ENCODE assay signal across 9 cellular contexts in the genomic region with DNA sequence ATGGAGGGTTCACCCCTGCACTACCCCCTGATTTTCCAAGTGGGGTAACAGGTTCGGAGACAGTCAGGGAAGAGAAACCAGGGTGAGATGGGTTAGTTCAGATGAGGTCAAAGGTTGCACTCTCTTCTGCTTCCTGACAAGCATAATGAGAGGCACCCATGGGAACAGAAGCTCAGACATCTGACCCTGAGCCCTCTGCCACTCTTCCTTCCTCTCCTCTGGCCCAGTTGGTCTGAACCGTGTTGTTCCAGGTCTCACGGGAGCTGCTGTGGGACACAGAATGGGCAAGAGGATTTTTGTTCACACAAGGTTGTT. TPM values are rescaled to one million over a fixed set of nuclear protein-coding genes. Genes with fewer than 3 reads are reported as not detected.
DNase-seq lines count a peak whose midpoint lies in the region; ATAC-seq and TF ChIP-seq lines count a peak whose summit lies in the region.
"Had no signal": no experiment of that assay in that cellular context is flagged by ENCODE, and none has a peak within 500 bp of the region (broad histone marks: within the 10 kb centered on the region; RNA-seq: fewer than 3 reads in every experiment).

No MANE protein-coding gene starts in this region.

- H3K4me1 Mint-ChIP-seq in activated CD4-positive, alpha-beta T cell treated with anti-CD3 and anti-CD28 coated beads for 36 hours, result peaks cover 66% of the 10 kb centered on the region
- peaks cover 62% of the 10 kb centered on the region for H3K4me1 Mint-ChIP-seq in activated naive CD8-positive, alpha-beta T cell (ENCODE audit: low read depth)

- no peak for TF ChIP-seq RAD21 in liver (IDR thresholded peaks at IDR 0.05)

- no peak for ATAC-seq in activated CD4-positive, alpha-beta T cell treated with anti-CD3 and anti-CD28 coated beads for 36 hours
- ATAC-seq in thoracic aorta (ENCODE audit: insufficient number of reproducible peaks, low FRiP score, low read depth), result no peak
- ATAC-seq: GM23338 had no signal

- H3K9ac ChIP-seq in liver (ENCODE audit: low read depth in 1 of 2, low read length in 2 of 2), result peak overlapping the region; percentile 4 to 14

- no peak for DNase-seq in activated CD4-positive, alpha-beta T cell treated with anti-CD3 and anti-CD28 coated beads for 36 hours
- DNase-seq in activated CD4-positive, alpha-beta T cell treated with anti-CD3 and anti-CD28 coated beads for 4 hours, result no peak
- DNase-seq in thoracic aorta (ENCODE audit: low spot score) (no peak), NCI-H345 treated with DMSO at 0.1 percent for 48 hours (lab: John Stamatoyannopoulos, UW; ENCODE audit: unreplicated experiment) (no peak), HuH-7 (ENCODE audit: low spot score) (no peak), D341Med (ENCODE audit: low spot score) (no peak)

- H3K4me3 Mint-ChIP-seq in activated CD4-positive, alpha-beta T cell treated with anti-CD3 and anti-CD28 coated beads for 36 hours, result no peak overlapping the region
- H3K4me3 Mint-ChIP-seq in activated naive CD8-positive, alpha-beta T cell, result no peak overlapping the region
- H3K4me3 Mint-ChIP-seq: GM23338 had no signal

- H3K27ac Mint-ChIP-seq in activated CD4-positive, alpha-beta T cell treated with anti-CD3 and anti-CD28 coated beads for 36 hours, result peak overlapping the region; percentile 92
- peak overlapping the region; percentile 85 for H3K27ac Mint-ChIP-seq in activated naive CD8-positive, alpha-beta T cell

- H3K9me3 ChIP-seq in liver (ENCODE audit: control insufficient read depth in 4 of 4, low read length in 3 of 4) (no peaks in the 10 kb centered on the region), thoracic aorta (no peaks in the 10 kb centered on the region)

- H3K4me1 ChIP-seq in liver (ENCODE audit: control insufficient read depth in 4 of 4, insufficient read depth in 4 of 4, low read length in 3 of 4), result peaks cover 18 to 54% (median 48%) of the 10 kb centered on the region in 4 donors
- peaks cover 39 to 55% of the 10 kb centered on the region in 2 donors for H3K4me1 ChIP-seq in thoracic aorta (ENCODE audit: control insufficient read depth in 1 of 2, low read depth in 2 of 2)

- peak overlapping the region; percentile 91 for H3K27ac ChIP-seq in liver (ENCODE audit: low read depth in 1 of 2, low read length in 2 of 2)
- H3K27ac ChIP-seq in thoracic aorta, result peak overlapping the region; percentile 43 to 58

- CTCF ChIA-PET in activated CD4-positive, alpha-beta T cell treated with anti-CD3 and anti-CD28 coated beads for 36 hours (lab: Charles Lee), result interaction anchor here (0.6 to 4.9 kb wide), 4 partner anchors 8 to 1246 kb away, joined by 4 to 22 read pairs (median 4); no protein-coding TSS in a partner anchor

- H3K27me3 ChIP-seq in liver (ENCODE audit: control insufficient read depth in 4 of 4, insufficient read depth in 4 of 4, low read length in 3 of 4) (no peaks in the 10 kb centered on the region), thoracic aorta (replicated peaks; ENCODE audit: insufficient read depth) (no peaks in the 10 kb centered on the region)

- peaks cover 6% of the 10 kb centered on the region for H3K36me3 Mint-ChIP-seq in activated CD4-positive, alpha-beta T cell treated with anti-CD3 and anti-CD28 coated beads for 36 hours (ENCODE audit: low read depth)
- H3K36me3 Mint-ChIP-seq in activated naive CD8-positive, alpha-beta T cell, result no peaks in the 10 kb centered on the region

- POLR2A ChIA-PET in activated CD4-positive, alpha-beta T cell treated with anti-CD3 and anti-CD28 coated beads for 36 hours (lab: Charles Lee), result interaction anchor here (1.0 to 8.2 kb wide), 3 partner anchors 13 to 19 kb away, joined by 4 to 104 read pairs (median 6); no protein-coding TSS in a partner anchor

- H3K27me3 Mint-ChIP-seq in activated CD4-positive, alpha-beta T cell treated with anti-CD3 and anti-CD28 coated beads for 36 hours, result no peaks in the 10 kb centered on the region
- H3K27me3 Mint-ChIP-seq in activated naive CD8-positive, alpha-beta T cell, result no peaks in the 10 kb centered on the region

- H3K4me3 ChIP-seq in liver (ENCODE audit: low read depth in 1 of 3, low read length in 3 of 3), result no peak overlapping the region
- no peak overlapping the region for H3K4me3 ChIP-seq in thoracic aorta
- H3K4me3 ChIP-seq: GM23338 had no signal

- H3K9me3 Mint-ChIP-seq in activated CD4-positive, alpha-beta T cell treated with anti-CD3 and anti-CD28 coated beads for 36 hours (ENCODE audit: low read depth), result no peaks in the 10 kb centered on the region
- H3K9me3 Mint-ChIP-seq in activated naive CD8-positive, alpha-beta T cell (ENCODE audit: low read depth), result no peaks in the 10 kb centered on the region
- H3K9me3 Mint-ChIP-seq: GM23338 had no signal

- TF ChIP-seq CTCF in liver (IDR thresholded peaks at IDR 0.05; ENCODE audit: low read depth, low read length, missing input control) (no peak), thoracic aorta (IDR thresholded peaks at IDR 0.05) (no peak)

- intact Hi-C loops in activated CD4-positive, alpha-beta T cell treated with anti-CD3 and anti-CD28 coated beads for 36 hours (cut with DNase I, micrococcal nuclease), result no loop called here

- WGBS in liver, result 55% methylated on average over 3 of the region's 3 CpGs

- H3K36me3 ChIP-seq in liver (ENCODE audit: control insufficient read depth in 4 of 4, insufficient read depth in 3 of 4, low read depth in 1 of 4, low read length in 3 of 4) (no peaks in the 10 kb centered on the region), thoracic aorta (no peaks in the 10 kb centered on the region)

TF ChIP-seq in liver, 16 proteins besides CTCF, POLR2A, EP300 and RAD21:
- TF ChIP-seq NR2F2 (IDR thresholded peaks at IDR 0.05) (peak; percentile 85), FOXA2 (IDR thresholded peaks at IDR 0.05) (no peak)

RNA-seq across cellular contexts. Expression of a gene that starts 38.4 kb away (rescaled TPM):
- 10 to 100 TPM; 19.7 to 21.9 TPM for total RNA-seq in activated CD4-positive, alpha-beta T cell treated with anti-CD3 and anti-CD28 coated beads for 36 hours
- total RNA-seq in liver (10 to 100 TPM; 17.5 to 22.0 TPM), thoracic aorta (10 to 100 TPM; 33.3 to 39.5 TPM)
- polyA plus RNA-seq in liver, result 10 to 100 TPM; 15.9 to 20.3 TPM

RNA-seq across cellular contexts. Expression of a gene that starts 42.6 kb away (rescaled TPM):
- total RNA-seq in activated CD4-positive, alpha-beta T cell treated with anti-CD3 and anti-CD28 coated beads for 36 hours, result 1,000 to 10,000 TPM in 1 of 2 experiments, 100 to 1,000 TPM in 1; 750 to 1,039 TPM
- total RNA-seq in liver, result 10 to 100 TPM; 18.4 to 39.9 TPM
- polyA plus RNA-seq in liver, result 10 to 100 TPM; 47.4 to 69.0 TPM
- total RNA-seq in thoracic aorta, result 100 to 1,000 TPM; 163 to 374 TPM

Comparison
In these comparisons a context has a peak if more than half of its experiments do, and no peak if none do; other contexts are left out.
1. RNA of a gene that starts 42.6 kb away (total RNA-seq): 750 to 1,039 TPM in activated CD4-positive, alpha-beta T cell treated with anti-CD3 and anti-CD28 coated beads for 36 hours and 163 to 374 TPM in thoracic aorta; 18.4 to 39.9 TPM in liver; every median in the first group is over 4 times any median in the second.